In genomic region chr3:49722896-49723295, GRCh38 we compare ENCODE assay signal across 8 cellular contexts. TPM values are rescaled to one million over a fixed set of nuclear protein-coding genes. Genes with fewer than 3 reads are reported as not detected.
A peak's percentile ranks its signal among the peaks of the same experiment; 100 is the strongest.
DNase-seq lines count a peak whose midpoint lies in the region; ATAC-seq and TF ChIP-seq lines count a peak whose summit lies in the region.

No MANE protein-coding gene starts in this region.

- H2AFZ ChIP-seq in KMS-11 (ENCODE audit: low read depth), result no peak overlapping the region

- peaks cover 14% of the 10 kb centered on the region for H3K4me1 ChIP-seq in KMS-11 (ENCODE audit: low read depth, poor library complexity, severe bottlenecking)
- H3K4me1 ChIP-seq in naive thymus-derived CD4-positive, alpha-beta T cell (ENCODE audit: control insufficient read depth in 2 of 2, insufficient read depth in 2 of 2, low read length in 2 of 2), result peaks cover 17 to 22% of the 10 kb centered on the region in 2 donors

- POLR2A ChIA-PET in AG04450 (lab: Yijun Ruan, JAX), result interaction anchor here (0.6 kb wide), 1 partner anchor 366 kb away, joined by 3 read pairs; the partner anchor contains the start of gene RBM5
- POLR2A ChIA-PET in naive thymus-derived CD4-positive, alpha-beta T cell (lab: Charles Lee), result interaction anchor here (0.6 to 1.5 kb wide), 7 partner anchors 9 to 261 kb away, joined by 3 to 5 read pairs (median 4); no protein-coding TSS in a partner anchor

- peaks cover 18 to 42% (median 35%) of the 10 kb centered on the region in 7 donors for H3K4me1 Mint-ChIP-seq in naive thymus-derived CD4-positive, alpha-beta T cell

- H3K4me3 ChIP-seq in AG04450 (ENCODE audit: low read depth, low read length), result peak overlapping the region; percentile 100
- no peak overlapping the region for H3K4me3 ChIP-seq in KMS-11 (IDR thresholded peaks at IDR 0.05; ENCODE audit: insufficient read depth, low read depth, low read length)
- H3K4me3 ChIP-seq in coronary artery, result peak overlapping the region; percentile 99
- peak overlapping the region; percentile 89 for H3K4me3 ChIP-seq in naive thymus-derived CD4-positive, alpha-beta T cell (ENCODE audit: low read length)

- H3K36me3 ChIP-seq in KMS-11 (ENCODE audit: insufficient read depth), result no peaks in the 10 kb centered on the region
- peaks cover 0 to 42% (median 0%) of the 10 kb centered on the region in 3 experiments for H3K36me3 ChIP-seq in naive thymus-derived CD4-positive, alpha-beta T cell (ENCODE audit: control insufficient read depth in 2 of 3, insufficient read depth in 3 of 3, low read length in 3 of 3)

- H3K4me3 Mint-ChIP-seq in naive thymus-derived CD4-positive, alpha-beta T cell, result peak overlapping the region; percentile 91 to 98 (median 96)

- H3K79me2 ChIP-seq in KMS-11 (ENCODE audit: insufficient read depth, low read depth), result peaks cover 9% of the 10 kb centered on the region; the same call in 1 of the 2 replicates

- peaks cover 0 to 5% (median 0%) of the 10 kb centered on the region in 11 donors for H3K9me3 Mint-ChIP-seq in naive thymus-derived CD4-positive, alpha-beta T cell

- peak overlapping the region; percentile 91; the same call in 1 of the 2 replicates for H3K9ac ChIP-seq in KMS-11

- H3K9me3 ChIP-seq in AG04450 (ENCODE audit: control insufficient read depth, insufficient read depth, low read length), result peaks cover 11% of the 10 kb centered on the region; the same call in 1 of the 2 replicates
- H3K9me3 ChIP-seq in naive thymus-derived CD4-positive, alpha-beta T cell (ENCODE audit: control insufficient read depth in 2 of 3, low read length in 3 of 3), result no peaks in the 10 kb centered on the region

- intact Hi-C loops in naive thymus-derived CD4-positive, alpha-beta T cell (cut with micrococcal nuclease), result loop anchor here (1.0 to 5.0 kb wide), 5 partner anchors 36 to 204 kb away; partner anchors contain the start of genes IP6K1 (in 2 of the 2), MON1A (in 1 of the 2), MST1 (in 1 of the 2) and RNF123 (in 1 of the 2)

- peak overlapping the region; percentile 60; the same call in 1 of the 2 replicates for H3K4me2 ChIP-seq in KMS-11

- peak overlapping the region; percentile 87 for H3K27ac ChIP-seq in AG04450 (ENCODE audit: low read depth, low read length)
- H3K27ac ChIP-seq in KMS-11, result peak overlapping the region; percentile 93; the same call in 1 of the 2 replicates
- H3K27ac ChIP-seq in coronary artery, result peak overlapping the region; percentile 87 to 97
- H3K27ac ChIP-seq in naive thymus-derived CD4-positive, alpha-beta T cell (ENCODE audit: low read depth, low read length), result peak overlapping the region; percentile 96

- DNase-seq in AG04450 (ENCODE audit: low read depth, low spot score) (no peak), coronary artery (ENCODE audit: low spot score) (peak; percentile 76), DMS153 treated with DMSO at 0.1 percent for 48 hours (lab: John Stamatoyannopoulos, UW; ENCODE audit: unreplicated experiment) (no peak), left lobe of liver (ENCODE audit: low spot score) (no peak), NCI-H510A (lab: John Stamatoyannopoulos, UW) (no peak), AML-193 (lab: John Stamatoyannopoulos, UW) (no peak)
- no peak for DNase-seq in naive thymus-derived CD4-positive, alpha-beta T cell

- H3K36me3 Mint-ChIP-seq in naive thymus-derived CD4-positive, alpha-beta T cell, result peaks cover 0 to 16% (median 0%) of the 10 kb centered on the region in 5 donors

- CTCF ChIA-PET in AG04450 (lab: Charles Lee), result interaction anchor here (0.9 to 1.1 kb wide), 3 partner anchors 20 to 80 kb away, joined by 3 read pairs; partner anchors contain the start of gene INKA1
- CTCF ChIA-PET in naive thymus-derived CD4-positive, alpha-beta T cell (lab: Charles Lee), result no interaction called here

- H3K27me3 ChIP-seq in AG04450 (ENCODE audit: control insufficient read depth, insufficient read depth, low read length), result no peaks in the 10 kb centered on the region
- no peaks in the 10 kb centered on the region for H3K27me3 ChIP-seq in KMS-11 (ENCODE audit: insufficient read depth, low read depth)
- no peaks in the 10 kb centered on the region for H3K27me3 ChIP-seq in naive thymus-derived CD4-positive, alpha-beta T cell (ENCODE audit: control insufficient read depth in 2 of 2, insufficient read depth in 2 of 2, low read length in 2 of 2)

- no peak for ATAC-seq in naive thymus-derived CD4-positive, alpha-beta T cell
- ATAC-seq in left lobe of liver, result no peak

- no peaks in the 10 kb centered on the region for H3K27me3 Mint-ChIP-seq in naive thymus-derived CD4-positive, alpha-beta T cell

- TF ChIP-seq CTCF in AG04450 (IDR thresholded peaks at IDR 0.05; ENCODE audit: low read depth, low read length) (no peak), KMS-11 (conservative IDR thresholded peaks at IDR 0.05; ENCODE audit: low read depth, low read length) (no peak), coronary artery (IDR thresholded peaks at IDR 0.05) (no peak)

- no peaks in the 10 kb centered on the region for H4K20me1 ChIP-seq in KMS-11 (ENCODE audit: insufficient read depth)

- H3K27ac Mint-ChIP-seq in naive thymus-derived CD4-positive, alpha-beta T cell, result peak overlapping the region; percentile 82 to 99 (median 97)

RNA-seq across cellular contexts. Expression of gene GMPPB, which starts 0.9 kb away (rescaled TPM):
- polyA plus RNA-seq in AG04450 (2011; rRNA removed), result 13.9 and 15.7 TPM in 2 replicates
- polyA minus RNA-seq in AG04450 (2011; rRNA and poly(A)+ RNA removed), result 17.5 and 23.5 TPM in 2 replicates
- total RNA-seq in naive thymus-derived CD4-positive, alpha-beta T cell, result 10 to 100 TPM; 38.3 to 60.4 (median 43.9) TPM
- polyA plus RNA-seq in naive thymus-derived CD4-positive, alpha-beta T cell, result 10 to 100 TPM; 14.9 to 18.1 TPM
- 38.0 TPM for total RNA-seq in left lobe of liver

RNA-seq across cellular contexts. Expression of gene AMIGO3, which starts 3.4 kb away (rescaled TPM):
- 0.11 TPM in 1 of 2 replicates, not detected in the other for polyA plus RNA-seq in AG04450 (2011; rRNA removed)
- polyA minus RNA-seq in AG04450 (2011; rRNA and poly(A)+ RNA removed), result not detected in 2 replicates
- 1 to 10 TPM in 1 of 5 experiments, under 1 TPM in 2, not detected in 2; 0.16 to 1.8 (median 0.24) TPM for total RNA-seq in naive thymus-derived CD4-positive, alpha-beta T cell
- under 1 TPM in 1 of 2 donors, not detected in 1; 0.58 TPM for polyA plus RNA-seq in naive thymus-derived CD4-positive, alpha-beta T cell
- not detected for total RNA-seq in left lobe of liver

RNA-seq across cellular contexts. Expression of gene RNF123, which starts 33.5 kb away (rescaled TPM):
- 22.9 and 33.3 TPM in 2 replicates for polyA plus RNA-seq in AG04450 (2011; rRNA removed)
- 38.5 and 52.5 TPM in 2 replicates for polyA minus RNA-seq in AG04450 (2011; rRNA and poly(A)+ RNA removed)
- 10 to 100 TPM; 34.5 to 77.2 (median 50.7) TPM for total RNA-seq in naive thymus-derived CD4-positive, alpha-beta T cell
- 10 to 100 TPM in 1 of 2 donors, 1 to 10 TPM in 1; 8.3 to 19.7 TPM for polyA plus RNA-seq in naive thymus-derived CD4-positive, alpha-beta T cell
- total RNA-seq in left lobe of liver, result 59.4 TPM

RNA-seq across cellular contexts. Expression of gene MST1, which starts 33.6 kb away (rescaled TPM):
- 6.4 and 6.5 TPM in 2 replicates for polyA plus RNA-seq in AG04450 (2011; rRNA removed)
- polyA minus RNA-seq in AG04450 (2011; rRNA and poly(A)+ RNA removed), result 2.8 and 5.6 TPM in 2 replicates
- 10 to 100 TPM in 3 of 5 experiments, 1 to 10 TPM in 2; 7.9 to 12.8 (median 10.0) TPM for total RNA-seq in naive thymus-derived CD4-positive, alpha-beta T cell
- 1 to 10 TPM in 1 of 2 donors, under 1 TPM in 1; 0.90 to 1.0 TPM for polyA plus RNA-seq in naive thymus-derived CD4-positive, alpha-beta T cell
- 838 TPM for total RNA-seq in left lobe of liver

RNA-seq across cellular contexts. Expression of gene APEH, which starts 48.7 kb away (rescaled TPM):
- 85.3 and 108 TPM in 2 replicates for polyA plus RNA-seq in AG04450 (2011; rRNA removed)
- 146 and 205 TPM in 2 replicates for polyA minus RNA-seq in AG04450 (2011; rRNA and poly(A)+ RNA removed)
- 100 to 1,000 TPM in 2 of 5 experiments, 10 to 100 TPM in 3; 75.5 to 151 (median 99.1) TPM for total RNA-seq in naive thymus-derived CD4-positive, alpha-beta T cell
- 100 to 1,000 TPM; 103 to 151 TPM for polyA plus RNA-seq in naive thymus-derived CD4-positive, alpha-beta T cell
- total RNA-seq in left lobe of liver, result 74.4 TPM
